In genomic region chr2:27425039-27425438, GRCh38 we compare ENCODE assay signal across 1 cellular context. TPM values are rescaled to one million over a fixed set of nuclear protein-coding genes. Genes with fewer than 3 reads are reported as not detected.
"Had no signal": no experiment of that assay in that cellular context is flagged by ENCODE, and none has a peak within 500 bp of the region (broad histone marks: within the 10 kb centered on the region; RNA-seq: fewer than 3 reads in every experiment).

No MANE protein-coding gene starts in this region.

RNA-seq across cellular contexts. Expression of gene KRTCAP3, which starts 17.1 kb away (rescaled TPM):
- total RNA-seq: IMR-90 had no signal
